In the genomic region with DNA sequence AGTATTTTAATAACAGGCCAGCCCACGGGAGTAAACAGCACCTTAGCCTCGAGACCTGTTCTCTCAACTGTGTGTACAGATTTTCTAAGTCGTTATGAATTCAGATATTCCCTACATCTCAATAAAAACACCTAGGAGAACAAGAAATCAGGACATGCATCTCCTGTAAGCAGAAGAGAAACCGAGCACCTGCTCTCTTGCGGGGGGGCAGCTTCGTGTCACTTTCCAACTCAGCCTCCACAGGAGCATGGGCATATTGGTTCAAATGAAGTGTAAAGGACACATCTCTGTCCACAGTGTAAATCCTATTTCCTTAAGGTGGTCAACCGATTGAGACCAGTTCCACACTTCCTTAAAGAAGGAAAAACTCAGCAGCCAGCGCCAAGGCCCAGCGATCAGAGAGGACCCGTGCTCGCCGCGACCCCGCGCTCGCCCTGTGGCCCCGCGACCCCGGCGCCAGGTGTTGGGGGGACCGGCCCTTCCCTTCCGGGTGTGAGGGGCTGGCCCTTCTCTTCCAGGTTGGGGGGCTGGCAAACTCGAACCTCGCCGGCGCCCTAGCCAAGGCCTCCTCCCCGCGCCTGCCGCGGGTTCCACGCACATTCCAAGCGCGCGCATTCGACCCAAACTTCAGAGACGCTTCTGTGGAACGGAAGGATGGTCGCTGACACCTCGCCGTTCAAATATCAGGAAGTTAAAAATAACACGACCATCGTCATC, we compare ENCODE assay signal across 1 cellular context.
TF ChIP-seq lines count a peak whose summit lies in the region.

No MANE protein-coding gene starts in this region.

TF ChIP-seq in HepG2, 621 proteins besides CTCF, POLR2A, EP300 and RAD21 (continues in another document):
- TF ChIP-seq, protein P1, sequence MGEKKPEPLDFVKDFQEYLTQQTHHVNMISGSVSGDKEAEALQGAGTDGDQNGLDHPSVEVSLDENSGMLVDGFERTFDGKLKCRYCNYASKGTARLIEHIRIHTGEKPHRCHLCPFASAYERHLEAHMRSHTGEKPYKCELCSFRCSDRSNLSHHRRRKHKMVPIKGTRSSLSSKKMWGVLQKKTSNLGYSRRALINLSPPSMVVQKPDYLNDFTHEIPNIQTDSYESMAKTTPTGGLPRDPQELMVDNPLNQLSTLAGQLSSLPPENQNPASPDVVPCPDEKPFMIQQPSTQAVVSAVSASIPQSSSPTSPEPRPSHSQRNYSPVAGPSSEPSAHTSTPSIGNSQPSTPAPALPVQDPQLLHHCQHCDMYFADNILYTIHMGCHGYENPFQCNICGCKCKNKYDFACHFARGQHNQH (CRISPR knock-in tag; IDR thresholded peaks at IDR 0.05) = peak; percentile 37; the same call in 1 of the 2 replicates
- TF ChIP-seq, protein P2, sequence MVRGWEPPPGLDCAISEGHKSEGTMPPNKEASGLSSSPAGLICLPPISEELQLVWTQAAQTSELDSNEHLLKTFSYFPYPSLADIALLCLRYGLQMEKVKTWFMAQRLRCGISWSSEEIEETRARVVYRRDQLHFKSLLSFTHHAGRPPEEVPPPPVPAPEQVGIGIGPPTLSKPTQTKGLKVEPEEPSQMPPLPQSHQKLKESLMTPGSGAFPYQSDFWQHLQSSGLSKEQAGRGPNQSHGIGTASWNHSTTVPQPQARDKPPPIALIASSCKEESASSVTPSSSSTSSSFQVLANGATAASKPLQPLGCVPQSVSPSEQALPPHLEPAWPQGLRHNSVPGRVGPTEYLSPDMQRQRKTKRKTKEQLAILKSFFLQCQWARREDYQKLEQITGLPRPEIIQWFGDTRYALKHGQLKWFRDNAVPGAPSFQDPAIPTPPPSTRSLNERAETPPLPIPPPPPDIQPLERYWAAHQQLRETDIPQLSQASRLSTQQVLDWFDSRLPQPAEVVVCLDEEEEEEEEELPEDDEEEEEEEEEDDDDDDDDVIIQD (CRISPR knock-in tag; IDR thresholded peaks at IDR 0.05; ENCODE audit: low read depth) = peak; percentile 9
- TF ChIP-seq ARHGAP35 (CRISPR knock-in tag; IDR thresholded peaks at IDR 0.05; ENCODE audit: borderline replicate concordance) (peak; percentile 60; the same call in 1 of the 2 replicates), PRPF4 (IDR thresholded peaks at IDR 0.05; ENCODE audit: low read depth, low read length, poor library complexity, severe bottlenecking) (peak; percentile 85), ZNF562 (CRISPR knock-in tag; IDR thresholded peaks at IDR 0.05; ENCODE audit: borderline replicate concordance) (no peak), KLF6 (CRISPR knock-in tag; IDR thresholded peaks at IDR 0.05) (no peak), FOXP1 (IDR thresholded peaks at IDR 0.05) (no peak), FOXP1 (CRISPR knock-in tag; IDR thresholded peaks at IDR 0.05) (peak; percentile 47; the same call in 1 of the 2 replicates), ZFX (CRISPR knock-in tag; IDR thresholded peaks at IDR 0.05; ENCODE audit: low read depth) (peak; percentile 16; the same call in 1 of the 2 replicates), ZNF224 (CRISPR knock-in tag; IDR thresholded peaks at IDR 0.05) (no peak), SNAI1 (CRISPR knock-in tag; IDR thresholded peaks at IDR 0.05; ENCODE audit: borderline replicate concordance) (0 out of 2 replicates have a peak, but pooled peaks have one; percentile 32), NR2F6 (IDR thresholded peaks at IDR 0.05) (0 out of 2 replicates have a peak, but pooled peaks have one; percentile 9), NR2F6 (CRISPR knock-in tag; IDR thresholded peaks at IDR 0.05) (no peak), SIX1 (CRISPR knock-in tag; IDR thresholded peaks at IDR 0.05; ENCODE audit: borderline replicate concordance) (no peak), GLI4 (CRISPR knock-in tag; IDR thresholded peaks at IDR 0.05; ENCODE audit: borderline replicate concordance) (0 out of 2 replicates have a peak, but pooled peaks have one; percentile 16), NR2F1 (CRISPR knock-in tag; IDR thresholded peaks at IDR 0.05) (peak in 1 of 2 experiments; percentile 16; a peak in 1 of 4 replicates), ZNF446 (CRISPR knock-in tag; IDR thresholded peaks at IDR 0.05) (no peak), ZNF782 (CRISPR knock-in tag; IDR thresholded peaks at IDR 0.05; ENCODE audit: borderline replicate concordance) (0 out of 2 replicates have a peak, but pooled peaks have one; percentile 45), JUN (CRISPR knock-in tag; IDR thresholded peaks at IDR 0.05) (0 out of 2 replicates have a peak, but pooled peaks have one; percentile 28), BRD4 (CRISPR knock-in tag; IDR thresholded peaks at IDR 0.05) (0 out of 2 replicates have a peak, but pooled peaks have one; percentile 32), ZNF878 (CRISPR knock-in tag; IDR thresholded peaks at IDR 0.05) (peak; percentile 26; the same call in 1 of the 2 replicates), ZNF124 (CRISPR knock-in tag; IDR thresholded peaks at IDR 0.05) (0 out of 2 replicates have a peak, but pooled peaks have one; percentile 38), SOX13 (IDR thresholded peaks at IDR 0.05) (no peak), SOX13 (CRISPR knock-in tag; conservative IDR thresholded peaks at IDR 0.05 in 1 of 2, IDR thresholded peaks at IDR 0.05 in 1 of 2) (0 out of 4 replicates have a peak, but pooled peaks of 1 of the 2 experiments have one; percentile 20), ZNF232 (CRISPR knock-in tag; IDR thresholded peaks at IDR 0.05; ENCODE audit: borderline replicate concordance) (no peak), YY1 (IDR thresholded peaks at IDR 0.05; ENCODE audit: insufficient read depth, insufficient replicate concordance, low read depth, low read length) (no peak), RBFOX2 (IDR thresholded peaks at IDR 0.05; ENCODE audit: low read depth, low read length) (peak; percentile 54; the same call in 1 of the 2 replicates), KAT8 (CRISPR knock-in tag; IDR thresholded peaks at IDR 0.05) (0 out of 2 replicates have a peak, but pooled peaks have one; percentile 11), TBX3 (IDR thresholded peaks at IDR 0.05; ENCODE audit: borderline replicate concordance) (no peak), HOXA3 (CRISPR knock-in tag; IDR thresholded peaks at IDR 0.05) (peak; percentile 61), ZNF768 (CRISPR knock-in tag; IDR thresholded peaks at IDR 0.05) (0 out of 2 replicates have a peak, but pooled peaks have one; percentile 10), DMAP1 (CRISPR knock-in tag; IDR thresholded peaks at IDR 0.05) (no peak), AGO2 (optimal IDR thresholded peaks at IDR 0.05; ENCODE audit: low read depth, low read length) (peak; percentile 56)
- TF ChIP-seq, protein P3, sequence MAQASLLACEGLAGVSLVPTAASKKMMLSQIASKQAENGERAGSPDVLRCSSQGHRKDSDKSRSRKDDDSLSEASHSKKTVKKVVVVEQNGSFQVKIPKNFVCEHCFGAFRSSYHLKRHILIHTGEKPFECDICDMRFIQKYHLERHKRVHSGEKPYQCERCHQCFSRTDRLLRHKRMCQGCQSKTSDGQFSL (CRISPR knock-in tag; IDR thresholded peaks at IDR 0.05) = peak; percentile 88
- TF ChIP-seq, protein P4, sequence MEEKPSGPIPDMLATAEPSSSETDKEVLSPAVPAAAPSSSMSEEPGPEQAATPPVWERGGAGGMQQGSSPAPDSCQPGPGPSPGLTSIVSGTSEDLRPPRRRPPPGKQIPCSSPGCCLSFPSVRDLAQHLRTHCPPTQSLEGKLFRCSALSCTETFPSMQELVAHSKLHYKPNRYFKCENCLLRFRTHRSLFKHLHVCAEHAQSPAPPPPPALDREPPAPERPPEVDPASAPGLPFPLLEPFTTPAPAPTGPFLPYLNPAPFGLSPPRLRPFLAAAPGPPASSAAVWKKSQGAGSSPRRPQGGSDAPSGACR (CRISPR knock-in tag; IDR thresholded peaks at IDR 0.05) = 0 out of 2 replicates have a peak, but pooled peaks have one; percentile 14
- TF ChIP-seq, protein P5, sequence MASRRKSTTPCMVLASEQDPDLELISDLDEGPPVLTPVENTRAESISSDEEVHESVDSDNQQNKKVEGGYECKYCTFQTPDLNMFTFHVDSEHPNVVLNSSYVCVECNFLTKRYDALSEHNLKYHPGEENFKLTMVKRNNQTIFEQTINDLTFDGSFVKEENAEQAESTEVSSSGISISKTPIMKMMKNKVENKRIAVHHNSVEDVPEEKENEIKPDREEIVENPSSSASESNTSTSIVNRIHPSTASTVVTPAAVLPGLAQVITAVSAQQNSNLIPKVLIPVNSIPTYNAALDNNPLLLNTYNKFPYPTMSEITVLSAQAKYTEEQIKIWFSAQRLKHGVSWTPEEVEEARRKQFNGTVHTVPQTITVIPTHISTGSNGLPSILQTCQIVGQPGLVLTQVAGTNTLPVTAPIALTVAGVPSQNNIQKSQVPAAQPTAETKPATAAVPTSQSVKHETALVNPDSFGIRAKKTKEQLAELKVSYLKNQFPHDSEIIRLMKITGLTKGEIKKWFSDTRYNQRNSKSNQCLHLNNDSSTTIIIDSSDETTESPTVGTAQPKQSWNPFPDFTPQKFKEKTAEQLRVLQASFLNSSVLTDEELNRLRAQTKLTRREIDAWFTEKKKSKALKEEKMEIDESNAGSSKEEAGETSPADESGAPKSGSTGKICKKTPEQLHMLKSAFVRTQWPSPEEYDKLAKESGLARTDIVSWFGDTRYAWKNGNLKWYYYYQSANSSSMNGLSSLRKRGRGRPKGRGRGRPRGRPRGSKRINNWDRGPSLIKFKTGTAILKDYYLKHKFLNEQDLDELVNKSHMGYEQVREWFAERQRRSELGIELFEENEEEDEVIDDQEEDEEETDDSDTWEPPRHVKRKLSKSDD (CRISPR knock-in tag; IDR thresholded peaks at IDR 0.05; ENCODE audit: low read depth) = peak; percentile 66; the same call in 1 of the 2 replicates
- TF ChIP-seq, protein P6, sequence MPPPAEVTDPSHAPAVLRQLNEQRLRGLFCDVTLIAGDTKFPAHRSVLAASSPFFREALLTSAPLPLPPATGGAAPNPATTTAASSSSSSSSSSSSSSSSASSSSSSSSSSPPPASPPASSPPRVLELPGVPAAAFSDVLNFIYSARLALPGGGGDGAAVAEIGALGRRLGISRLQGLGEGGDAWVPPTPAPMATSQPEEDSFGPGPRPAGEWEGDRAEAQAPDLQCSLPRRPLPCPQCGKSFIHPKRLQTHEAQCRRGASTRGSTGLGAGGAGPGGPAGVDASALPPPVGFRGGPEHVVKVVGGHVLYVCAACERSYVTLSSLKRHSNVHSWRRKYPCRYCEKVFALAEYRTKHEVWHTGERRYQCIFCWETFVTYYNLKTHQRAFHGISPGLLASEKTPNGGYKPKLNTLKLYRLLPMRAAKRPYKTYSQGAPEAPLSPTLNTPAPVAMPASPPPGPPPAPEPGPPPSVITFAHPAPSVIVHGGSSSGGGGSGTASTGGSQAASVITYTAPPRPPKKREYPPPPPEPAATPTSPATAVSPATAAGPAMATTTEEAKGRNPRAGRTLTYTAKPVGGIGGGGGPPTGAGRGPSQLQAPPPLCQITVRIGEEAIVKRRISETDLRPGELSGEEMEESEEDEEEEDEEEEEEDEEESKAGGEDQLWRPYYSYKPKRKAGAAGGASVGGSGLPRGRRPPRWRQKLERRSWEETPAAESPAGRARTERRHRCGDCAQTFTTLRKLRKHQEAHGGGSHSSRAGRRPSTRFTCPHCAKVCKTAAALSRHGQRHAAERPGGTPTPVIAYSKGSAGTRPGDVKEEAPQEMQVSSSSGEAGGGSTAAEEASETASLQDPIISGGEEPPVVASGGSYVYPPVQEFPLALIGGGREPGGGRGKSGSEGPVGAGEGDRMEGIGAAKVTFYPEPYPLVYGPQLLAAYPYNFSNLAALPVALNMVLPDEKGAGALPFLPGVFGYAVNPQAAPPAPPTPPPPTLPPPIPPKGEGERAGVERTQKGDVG (CRISPR knock-in tag; IDR thresholded peaks at IDR 0.05; ENCODE audit: borderline replicate concordance) = peak; percentile 64; the same call in 1 of the 2 replicates
- TF ChIP-seq, protein P7, sequence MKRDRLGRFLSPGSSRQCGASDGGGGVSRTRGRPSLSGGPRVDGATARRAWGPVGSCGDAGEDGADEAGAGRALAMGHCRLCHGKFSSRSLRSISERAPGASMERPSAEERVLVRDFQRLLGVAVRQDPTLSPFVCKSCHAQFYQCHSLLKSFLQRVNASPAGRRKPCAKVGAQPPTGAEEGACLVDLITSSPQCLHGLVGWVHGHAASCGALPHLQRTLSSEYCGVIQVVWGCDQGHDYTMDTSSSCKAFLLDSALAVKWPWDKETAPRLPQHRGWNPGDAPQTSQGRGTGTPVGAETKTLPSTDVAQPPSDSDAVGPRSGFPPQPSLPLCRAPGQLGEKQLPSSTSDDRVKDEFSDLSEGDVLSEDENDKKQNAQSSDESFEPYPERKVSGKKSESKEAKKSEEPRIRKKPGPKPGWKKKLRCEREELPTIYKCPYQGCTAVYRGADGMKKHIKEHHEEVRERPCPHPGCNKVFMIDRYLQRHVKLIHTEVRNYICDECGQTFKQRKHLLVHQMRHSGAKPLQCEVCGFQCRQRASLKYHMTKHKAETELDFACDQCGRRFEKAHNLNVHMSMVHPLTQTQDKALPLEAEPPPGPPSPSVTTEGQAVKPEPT (CRISPR knock-in tag; IDR thresholded peaks at IDR 0.05; ENCODE audit: low read depth) = 0 out of 2 replicates have a peak, but pooled peaks have one; percentile 56
- TF ChIP-seq, protein P8, sequence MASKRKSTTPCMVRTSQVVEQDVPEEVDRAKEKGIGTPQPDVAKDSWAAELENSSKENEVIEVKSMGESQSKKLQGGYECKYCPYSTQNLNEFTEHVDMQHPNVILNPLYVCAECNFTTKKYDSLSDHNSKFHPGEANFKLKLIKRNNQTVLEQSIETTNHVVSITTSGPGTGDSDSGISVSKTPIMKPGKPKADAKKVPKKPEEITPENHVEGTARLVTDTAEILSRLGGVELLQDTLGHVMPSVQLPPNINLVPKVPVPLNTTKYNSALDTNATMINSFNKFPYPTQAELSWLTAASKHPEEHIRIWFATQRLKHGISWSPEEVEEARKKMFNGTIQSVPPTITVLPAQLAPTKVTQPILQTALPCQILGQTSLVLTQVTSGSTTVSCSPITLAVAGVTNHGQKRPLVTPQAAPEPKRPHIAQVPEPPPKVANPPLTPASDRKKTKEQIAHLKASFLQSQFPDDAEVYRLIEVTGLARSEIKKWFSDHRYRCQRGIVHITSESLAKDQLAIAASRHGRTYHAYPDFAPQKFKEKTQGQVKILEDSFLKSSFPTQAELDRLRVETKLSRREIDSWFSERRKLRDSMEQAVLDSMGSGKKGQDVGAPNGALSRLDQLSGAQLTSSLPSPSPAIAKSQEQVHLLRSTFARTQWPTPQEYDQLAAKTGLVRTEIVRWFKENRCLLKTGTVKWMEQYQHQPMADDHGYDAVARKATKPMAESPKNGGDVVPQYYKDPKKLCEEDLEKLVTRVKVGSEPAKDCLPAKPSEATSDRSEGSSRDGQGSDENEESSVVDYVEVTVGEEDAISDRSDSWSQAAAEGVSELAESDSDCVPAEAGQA (IDR thresholded peaks at IDR 0.05; ENCODE audit: low read depth) = peak; percentile 70; the same call in 1 of the 2 replicates
- TF ChIP-seq, protein P8 (CRISPR knock-in tag; IDR thresholded peaks at IDR 0.05; ENCODE audit: borderline replicate concordance) = no peak
